In the genomic region with DNA sequence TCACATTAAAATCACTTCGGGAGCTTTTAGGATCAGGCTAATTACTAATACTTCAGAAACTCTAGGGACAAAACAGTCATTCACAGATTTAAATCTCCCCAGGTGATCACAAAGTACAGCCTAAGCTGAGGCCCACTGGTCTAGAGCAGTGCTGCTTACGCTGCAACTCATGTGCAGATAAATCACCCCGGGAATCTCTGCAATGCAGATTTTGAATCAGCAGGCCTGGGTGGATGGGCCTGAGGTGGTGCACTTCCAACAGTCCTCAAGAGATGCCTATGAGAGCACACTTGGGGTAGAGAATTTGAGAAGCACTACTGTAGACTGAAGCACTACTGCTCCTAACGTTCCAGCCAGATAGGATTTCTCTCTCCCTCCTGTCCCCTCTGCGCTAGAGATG, we compare ENCODE assay signal across 1 cellular context.
TF ChIP-seq lines count a peak whose summit lies in the region.

No MANE protein-coding gene starts in this region.

TF ChIP-seq in IMR-90, 13 proteins besides CTCF, POLR2A, EP300 and RAD21:
- TF ChIP-seq RFX5 (IDR thresholded peaks at IDR 0.05; ENCODE audit: low read depth, low read length) = no peak
- TF ChIP-seq SMC3 (IDR thresholded peaks at IDR 0.05; ENCODE audit: low read depth, low read length) = no peak
- TF ChIP-seq, protein P1, sequence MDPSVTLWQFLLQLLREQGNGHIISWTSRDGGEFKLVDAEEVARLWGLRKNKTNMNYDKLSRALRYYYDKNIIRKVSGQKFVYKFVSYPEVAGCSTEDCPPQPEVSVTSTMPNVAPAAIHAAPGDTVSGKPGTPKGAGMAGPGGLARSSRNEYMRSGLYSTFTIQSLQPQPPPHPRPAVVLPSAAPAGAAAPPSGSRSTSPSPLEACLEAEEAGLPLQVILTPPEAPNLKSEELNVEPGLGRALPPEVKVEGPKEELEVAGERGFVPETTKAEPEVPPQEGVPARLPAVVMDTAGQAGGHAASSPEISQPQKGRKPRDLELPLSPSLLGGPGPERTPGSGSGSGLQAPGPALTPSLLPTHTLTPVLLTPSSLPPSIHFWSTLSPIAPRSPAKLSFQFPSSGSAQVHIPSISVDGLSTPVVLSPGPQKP (IDR thresholded peaks at IDR 0.05; ENCODE audit: borderline replicate concordance, low read depth, low read length) = no peak
- TF ChIP-seq CEBPB (IDR thresholded peaks at IDR 0.05; ENCODE audit: low read depth, low read length) = no peak
- TF ChIP-seq MXI1 (IDR thresholded peaks at IDR 0.05; ENCODE audit: borderline replicate concordance, low read depth, low read length) = no peak
- no peak for TF ChIP-seq MAFK (IDR thresholded peaks at IDR 0.05; ENCODE audit: low read depth, low read length)
- TF ChIP-seq CHD1 (IDR thresholded peaks at IDR 0.05; ENCODE audit: low read depth, low read length) = no peak
- no peak for TF ChIP-seq NFE2L2 (IDR thresholded peaks at IDR 0.05; ENCODE audit: low read depth, low read length)
- TF ChIP-seq FOS (IDR thresholded peaks at IDR 0.05; ENCODE audit: low read depth, low read length) = no peak
- TF ChIP-seq, protein P2, sequence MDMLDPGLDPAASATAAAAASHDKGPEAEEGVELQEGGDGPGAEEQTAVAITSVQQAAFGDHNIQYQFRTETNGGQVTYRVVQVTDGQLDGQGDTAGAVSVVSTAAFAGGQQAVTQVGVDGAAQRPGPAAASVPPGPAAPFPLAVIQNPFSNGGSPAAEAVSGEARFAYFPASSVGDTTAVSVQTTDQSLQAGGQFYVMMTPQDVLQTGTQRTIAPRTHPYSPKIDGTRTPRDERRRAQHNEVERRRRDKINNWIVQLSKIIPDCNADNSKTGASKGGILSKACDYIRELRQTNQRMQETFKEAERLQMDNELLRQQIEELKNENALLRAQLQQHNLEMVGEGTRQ (IDR thresholded peaks at IDR 0.05; ENCODE audit: low read depth, low read length) = no peak
- no peak for TF ChIP-seq BHLHE40 (IDR thresholded peaks at IDR 0.05; ENCODE audit: low read depth, low read length)
- no peak for TF ChIP-seq RCOR1 (IDR thresholded peaks at IDR 0.05; ENCODE audit: insufficient replicate concordance, low read length)
- TF ChIP-seq MAZ (IDR thresholded peaks at IDR 0.05; ENCODE audit: borderline replicate concordance, low read depth, low read length) = no peak
